9 cellular contexts compared by ENCODE assay signal in the genomic region with DNA sequence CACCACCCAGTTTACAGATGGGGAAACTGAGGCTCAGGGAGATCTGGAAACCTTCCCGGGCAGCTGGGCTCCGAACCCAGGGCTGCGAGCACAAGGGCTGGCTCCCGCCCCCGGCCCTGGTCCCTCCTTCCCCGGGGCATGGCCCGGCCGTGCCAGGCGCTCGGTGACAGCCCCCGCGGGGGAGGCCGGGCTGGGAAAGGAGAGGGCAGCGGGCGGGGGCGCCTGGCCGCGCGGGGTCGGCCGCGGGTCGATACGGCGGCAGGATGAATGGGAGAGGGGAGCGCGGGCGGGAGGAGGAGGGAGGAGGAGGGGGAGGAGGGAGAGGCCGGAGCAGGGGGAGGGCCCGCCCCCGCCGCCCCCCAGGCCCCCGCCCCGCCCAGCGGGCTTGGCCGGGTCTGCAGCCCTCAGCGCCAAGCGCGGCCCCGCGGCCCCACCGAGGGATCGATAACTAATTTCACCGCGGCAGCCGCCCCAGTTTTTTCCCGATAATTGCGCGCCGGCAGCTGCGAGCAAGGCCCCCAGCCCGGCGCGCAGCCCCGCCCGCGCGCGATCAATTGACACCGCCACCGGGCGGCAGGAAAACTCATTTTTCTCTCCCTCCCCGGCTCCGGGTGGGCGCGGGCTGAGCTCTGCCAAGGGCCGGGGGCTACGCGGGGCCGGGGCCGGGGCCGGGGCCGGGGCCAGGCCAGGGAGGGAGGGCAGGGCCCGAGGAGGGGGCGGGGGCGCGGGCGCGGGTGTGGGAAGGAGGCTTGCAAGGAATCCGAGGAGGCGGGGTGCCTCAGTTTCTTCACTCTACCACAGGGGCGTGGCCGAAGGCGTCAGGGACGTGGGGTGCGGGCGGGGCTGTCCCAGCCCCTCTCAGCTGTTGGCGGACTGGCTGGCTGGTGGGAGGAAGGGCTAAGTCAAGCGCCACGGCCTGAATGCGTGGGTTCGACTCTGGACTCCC. TPM values are rescaled to one million over a fixed set of nuclear protein-coding genes. Genes with fewer than 3 reads are reported as not detected.
DNase-seq lines count a peak whose midpoint lies in the region; ATAC-seq and TF ChIP-seq lines count a peak whose summit lies in the region.
"Had no signal": no experiment of that assay in that cellular context is flagged by ENCODE, and none has a peak within 500 bp of the region (broad histone marks: within the 10 kb centered on the region; RNA-seq: fewer than 3 reads in every experiment).

No MANE protein-coding gene starts in this region.

- H3K4me3 Mint-ChIP-seq in activated naive CD4-positive, alpha-beta T cell treated with anti-CD3 and anti-CD28 coated beads, Interleukin-2, amount 50 U/mL, for 24 hours = peak overlapping the region; percentile 73

- peaks cover 12% of the 10 kb centered on the region for H3K27me3 Mint-ChIP-seq in activated naive CD4-positive, alpha-beta T cell treated with anti-CD3 and anti-CD28 coated beads, Interleukin-2, amount 50 U/mL, for 24 hours

- H3K79me1 ChIP-seq in trophoblast cell (ENCODE audit: low read length) = peaks cover 32% of the 10 kb centered on the region

- H4K8ac ChIP-seq in trophoblast cell (ENCODE audit: low read depth, low read length) = peak overlapping the region; percentile 87

- H3K9ac ChIP-seq in trophoblast cell (ENCODE audit: low read length) = no peak overlapping the region

- peak overlapping the region; percentile 49 for H4K12ac ChIP-seq in trophoblast cell (ENCODE audit: low read depth, low read length)

- no peaks in the 10 kb centered on the region for H3K27me3 ChIP-seq in trophoblast cell (ENCODE audit: insufficient read depth, low read length)

- peaks cover 14% of the 10 kb centered on the region for H3K4me1 Mint-ChIP-seq in activated naive CD4-positive, alpha-beta T cell treated with anti-CD3 and anti-CD28 coated beads, Interleukin-2, amount 50 U/mL, for 24 hours

- peak overlapping the region; percentile 49 for H2AFZ ChIP-seq in trophoblast cell (ENCODE audit: insufficient read depth, low read length, poor library complexity)

- peak overlapping the region; percentile 87 for H3K4me2 ChIP-seq in trophoblast cell (ENCODE audit: low read length)

- no peaks in the 10 kb centered on the region for H3K36me3 ChIP-seq in trophoblast cell (ENCODE audit: control insufficient read depth in 1 of 2, insufficient read depth in 2 of 2, low read length in 2 of 2)

- H3K79me2 ChIP-seq in trophoblast cell (ENCODE audit: control insufficient read depth, insufficient read depth, low read length, poor library complexity) = peaks cover 4% of the 10 kb centered on the region

- H2BK5ac ChIP-seq in trophoblast cell (ENCODE audit: low read depth, low read length, poor library complexity) = peak overlapping the region; percentile 63

- WGBS in trophoblast cell (ENCODE audit: extremely low coverage, insufficient coverage, insufficient read length) = no CpG with 5 or more reads among the region's 92 CpGs

- peaks cover 28% of the 10 kb centered on the region in 2 experiments for H3K4me1 ChIP-seq in trophoblast cell (ENCODE audit: control insufficient read depth in 1 of 2, insufficient read depth in 2 of 2, low read length in 2 of 2)

- peaks cover under 1% of the 10 kb centered on the region for H3K36me3 Mint-ChIP-seq in activated naive CD4-positive, alpha-beta T cell treated with anti-CD3 and anti-CD28 coated beads, Interleukin-2, amount 50 U/mL, for 24 hours

- H2BK120ac ChIP-seq in trophoblast cell (ENCODE audit: insufficient read depth, low read length, poor library complexity) = peak overlapping the region; percentile 75

- peak overlapping the region; percentile 32 for H2BK12ac ChIP-seq in trophoblast cell (ENCODE audit: low read length)

- H3K14ac ChIP-seq in trophoblast cell (ENCODE audit: low read length) = peak overlapping the region; percentile 74

- H3K9me3 Mint-ChIP-seq in activated naive CD4-positive, alpha-beta T cell treated with anti-CD3 and anti-CD28 coated beads, Interleukin-2, amount 50 U/mL, for 24 hours = no peaks in the 10 kb centered on the region

- peak overlapping the region; percentile 49 for H3K4me3 ChIP-seq in trophoblast cell (ENCODE audit: low read depth, low read length)

- intact Hi-C loops in left cardiac atrium (cut with DNase I) = no loop called here

- peak overlapping the region; percentile 66 for H2AK5ac ChIP-seq in trophoblast cell (ENCODE audit: low read length)

- ATAC-seq in left cardiac atrium = peak; percentile 30 to 70

- H3K27ac ChIP-seq in trophoblast cell (ENCODE audit: low read depth, low read length) = no peak overlapping the region

- H4K91ac ChIP-seq in trophoblast cell (ENCODE audit: low read depth, low read length) = peak overlapping the region; percentile 97

- peak overlapping the region; percentile 44 for H3K4ac ChIP-seq in trophoblast cell (ENCODE audit: low read depth, low read length)

- no peak overlapping the region for H3K27ac Mint-ChIP-seq in activated naive CD4-positive, alpha-beta T cell treated with anti-CD3 and anti-CD28 coated beads, Interleukin-2, amount 50 U/mL, for 24 hours

- TF ChIP-seq CTCF in GM10266 (IDR thresholded peaks at IDR 0.05; ENCODE audit: control insufficient read depth, insufficient read depth, low read depth, missing control alignments) = no peak

- H3K9me3 ChIP-seq in trophoblast cell (ENCODE audit: insufficient read depth, low read depth, low read length) = peaks cover 2% of the 10 kb centered on the region

- H3K18ac ChIP-seq in trophoblast cell (ENCODE audit: low read length) = peak overlapping the region; percentile 26

- H3K23ac ChIP-seq in trophoblast cell (ENCODE audit: low read length) = no peak overlapping the region

- peak; percentile 29 for DNase-seq in stimulated activated CD4-positive, alpha-beta T cell treated with anti-CD3 and anti-CD28 coated beads, Interleukin-15, amount 100 ng/mL, for 24 hours
- DNase-seq in stimulated activated CD4-positive, alpha-beta T cell treated with anti-CD3 and anti-CD28 coated beads, Interleukin-2, amount 100 ng/mL, for 48 hours = no peak
- peak; percentile 63 for DNase-seq in left cardiac atrium
- DNase-seq in trophoblast cell = peak in 1 of 2 donors; percentile 44
- no peak for DNase-seq in cerebellar nuclear complex (lab: John Stamatoyannopoulos, UW)
- no peak for DNase-seq in activated effector memory CD4-positive, alpha-beta T cell treated with anti-CD3 and anti-CD28 coated beads, Interleukin-2, amount 50 U/mL, for 16 hours
- DNase-seq in GM10266 (ENCODE audit: extremely low spot score) = no peak

RNA-seq across cellular contexts. Expression of a gene that starts 52.1 kb away (rescaled TPM):
- not detected for total RNA-seq in left cardiac atrium
- 0.07 TPM in 1 of 2 replicates, not detected in the other for polyA plus RNA-seq in trophoblast cell (2013)
- total RNA-seq: subcutaneous adipose tissue had no signal

RNA-seq across cellular contexts. Expression of a gene that starts 57.1 kb away (rescaled TPM):
- 10 to 100 TPM; 43.4 to 53.8 TPM for total RNA-seq in left cardiac atrium
- 31.8 and 32.6 TPM in 2 replicates for polyA plus RNA-seq in trophoblast cell (2013)

Comparison
In these comparisons a context has a peak if more than half of its experiments do, and no peak if none do; other contexts are left out.
1. DNase-seq: peak in stimulated activated CD4-positive, alpha-beta T cell treated with anti-CD3 and anti-CD28 coated beads, Interleukin-15, amount 100 ng/mL, for 24 hours (single experiment) and left cardiac atrium (single experiment); none in stimulated activated CD4-positive, alpha-beta T cell treated with anti-CD3 and anti-CD28 coated beads, Interleukin-2, amount 100 ng/mL, for 48 hours (0 of 2), cerebellar nuclear complex (0 of 2), activated effector memory CD4-positive, alpha-beta T cell treated with anti-CD3 and anti-CD28 coated beads, Interleukin-2, amount 50 U/mL, for 16 hours (single experiment) and GM10266 (single experiment).